In genomic region chr20:63177134-63177784, GRCh38 we compare ENCODE assay signal across 1 cellular context.
TF ChIP-seq lines count a peak whose summit lies in the region.

No MANE protein-coding gene starts in this region.

TF ChIP-seq in H1, 55 proteins besides CTCF, POLR2A, EP300 and RAD21 (continued from another document):
- TF ChIP-seq CHD7 (IDR thresholded peaks at IDR 0.05; ENCODE audit: insufficient replicate concordance, low read length) (no peak), CEBPB (IDR thresholded peaks at IDR 0.05; ENCODE audit: low read depth, low read length) (no peak), RNF2 (IDR thresholded peaks at IDR 0.05; ENCODE audit: borderline replicate concordance, low read depth, low read length, missing control alignments, poor library complexity, severe bottlenecking) (no peak), ATF3 (IDR thresholded peaks at IDR 0.05; ENCODE audit: insufficient read depth, low read depth, low read length) (no peak), SRF (IDR thresholded peaks at IDR 0.05; ENCODE audit: low read depth, low read length) (no peak), POLR2AphosphoS5 (IDR thresholded peaks at IDR 0.05; ENCODE audit: low read depth, low read length) (no peak), ASH2L (IDR thresholded peaks at IDR 0.05; ENCODE audit: low read length) (no peak), SIRT6 (IDR thresholded peaks at IDR 0.05; ENCODE audit: low read length) (no peak), NRF1 (IDR thresholded peaks at IDR 0.05; ENCODE audit: low read depth, low read length) (no peak), EZH2 (IDR thresholded peaks at IDR 0.05; ENCODE audit: low read depth, low read length, severe bottlenecking) (peak; percentile 64), MAX (IDR thresholded peaks at IDR 0.05) (peak; percentile 80), TEAD4 (IDR thresholded peaks at IDR 0.05; ENCODE audit: low read depth, low read length) (no peak), SP2 (IDR thresholded peaks at IDR 0.05; ENCODE audit: low read length) (no peak), TAF1 (IDR thresholded peaks at IDR 0.05; ENCODE audit: low read depth, low read length) (no peak), GABPA (IDR thresholded peaks at IDR 0.05; ENCODE audit: borderline replicate concordance, insufficient read depth, low read length) (no peak), SP4 (IDR thresholded peaks at IDR 0.05; ENCODE audit: low read length) (no peak), GTF2F1 (IDR thresholded peaks at IDR 0.05; ENCODE audit: borderline replicate concordance, low read depth, low read length) (no peak), CBX8 (IDR thresholded peaks at IDR 0.05; ENCODE audit: borderline replicate concordance, low read depth, low read length) (no peak), YY1 (IDR thresholded peaks at IDR 0.05; ENCODE audit: low read depth, low read length) (no peak), SIX5 (IDR thresholded peaks at IDR 0.05; ENCODE audit: low read depth, low read length) (no peak), KDM4A (IDR thresholded peaks at IDR 0.05; ENCODE audit: low read depth, low read length, severe bottlenecking) (peak; percentile 54), SIN3A (conservative IDR thresholded peaks at IDR 0.05 in 1 of 2, IDR thresholded peaks at IDR 0.05 in 1 of 2; ENCODE audit: low read depth in 1 of 2, low read length in 2 of 2) (no peak), BRCA1 (IDR thresholded peaks at IDR 0.05; ENCODE audit: low read depth, low read length) (no peak), MAFK (IDR thresholded peaks at IDR 0.05; ENCODE audit: low read depth, low read length) (no peak), CBX5 (IDR thresholded peaks at IDR 0.05; ENCODE audit: low read depth, low read length) (no peak), HDAC6 (IDR thresholded peaks at IDR 0.05; ENCODE audit: low read depth, low read length) (no peak), RFX5 (IDR thresholded peaks at IDR 0.05; ENCODE audit: borderline replicate concordance, low read depth, low read length) (no peak), TCF12 (IDR thresholded peaks at IDR 0.05; ENCODE audit: low read depth, low read length) (no peak), POU5F1 (IDR thresholded peaks at IDR 0.05; ENCODE audit: low read depth, low read length) (no peak), BACH1 (IDR thresholded peaks at IDR 0.05; ENCODE audit: low read length) (peak; percentile 64), KDM1A (IDR thresholded peaks at IDR 0.05; ENCODE audit: borderline replicate concordance, low read length) (0 out of 2 replicates have a peak, but pooled peaks have one; percentile 8), ATF2 (IDR thresholded peaks at IDR 0.05; ENCODE audit: low read length) (no peak), E2F6 (IDR thresholded peaks at IDR 0.05) (peak; percentile 74), RXRA (IDR thresholded peaks at IDR 0.05; ENCODE audit: insufficient read depth, low read depth, low read length) (no peak), CHD2 (IDR thresholded peaks at IDR 0.05; ENCODE audit: low read length) (no peak), USF2 (IDR thresholded peaks at IDR 0.05; ENCODE audit: low read length) (no peak)
